In genomic region chr16:12611916-12612597, GRCh38 we compare ENCODE assay signal across 18 cellular contexts.
DNase-seq lines count a peak whose midpoint lies in the region; ATAC-seq, FAIRE-seq and TF ChIP-seq lines count a peak whose summit lies in the region.
"Had no signal": no experiment of that assay in that cellular context is flagged by ENCODE, and none has a peak within 500 bp of the region (broad histone marks: within the 10 kb centered on the region; RNA-seq: fewer than 3 reads in every experiment).

No MANE protein-coding gene starts in this region.

- TF ChIP-seq EP300 in A549 (IDR thresholded peaks at IDR 0.05), result no peak
- TF ChIP-seq EP300 in HepG2 (IDR thresholded peaks at IDR 0.05; ENCODE audit: low read depth in 2 of 2, low read length in 2 of 2), result no peak
- TF ChIP-seq EP300 in HepG2 (CRISPR knock-in tag; IDR thresholded peaks at IDR 0.05; ENCODE audit: borderline replicate concordance), result no peak

- H3K27ac ChIP-seq in A549 (peak overlapping the region; percentile 93 to 95), HepG2 (ENCODE audit: extremely low read length, insufficient read depth, low read length) (peak overlapping the region; percentile 97), esophagus squamous epithelium (no peak overlapping the region), coronary artery (no peak overlapping the region)

- DNase-seq in A549 (ENCODE audit: low read depth in 1 of 2, low spot score in 1 of 2) (no peak), Calu3 (no peak), SW480 (ENCODE audit: low spot score) (peak; percentile 26), HepG2 (ENCODE audit: low spot score) (no peak), esophagus squamous epithelium (lab: John Stamatoyannopoulos, UW) (no peak), T-helper 2 cell (no peak), coronary artery (ENCODE audit: low spot score) (no peak)
- DNase-seq: BE2C; CD4-positive, alpha-beta T cell; KG1; NCI-H1048; NCI-H146; NCI-H2081; NCI-H510A treated with DMSO at 0.1 percent for 48 hours had no signal

- TF ChIP-seq POLR2A in A549 (IDR thresholded peaks at IDR 0.05; ENCODE audit: low read length) (no peak), HepG2 (IDR thresholded peaks at IDR 0.05; ENCODE audit: insufficient read depth in 1 of 2, low read depth in 2 of 2, low read length in 2 of 2) (no peak), esophagus squamous epithelium (IDR thresholded peaks at IDR 0.05) (no peak)

- H3K4me1 ChIP-seq in A549 (peaks cover 39% of the 10 kb centered on the region), HepG2 (ENCODE audit: insufficient read depth, low read length) (peaks cover 79% of the 10 kb centered on the region), esophagus squamous epithelium (no peaks in the 10 kb centered on the region)
- H3K4me1 ChIP-seq: BE2C had no signal

- H3K27me3 Mint-ChIP-seq in Calu3 (ENCODE audit: unreplicated experiment), result no peaks in the 10 kb centered on the region
- H3K27me3 Mint-ChIP-seq: CD4-positive, alpha-beta T cell had no signal

- CTCF ChIA-PET in A549 (lab: Yijun Ruan, JAX), result interaction anchor here (2.1 kb wide), 1 partner anchor 39 kb away, joined by 6 read pairs; no protein-coding TSS in a partner anchor
- CTCF ChIA-PET in Calu3 (lab: Charles Lee), result interaction anchor here (0.8 to 1.1 kb wide), 3 partner anchors 12 to 14 kb away, joined by 3 to 5 read pairs (median 3); no protein-coding TSS in a partner anchor
- CTCF ChIA-PET in HepG2 (lab: Yijun Ruan, JAX; ENCODE audit: low intra/inter-chr PET ratio, low total read pairs), result no interaction called here

- no peak overlapping the region for H3K4me3 ChIP-seq in A549
- H3K4me3 ChIP-seq in HepG2 (replicated peaks in 1 of 3; ENCODE audit: insufficient read depth in 1 of 3, low read depth in 2 of 3, low read length in 3 of 3), result peak overlapping the region in 1 of 3 experiments; percentile 14; a peak in 1 of 6 replicates
- no peak overlapping the region for H3K4me3 ChIP-seq in esophagus squamous epithelium
- no peak overlapping the region for H3K4me3 ChIP-seq in coronary artery
- H3K4me3 ChIP-seq: GM23338 had no signal

- no peaks in the 10 kb centered on the region for H3K9me3 Mint-ChIP-seq in Calu3 (ENCODE audit: low read depth, unreplicated experiment)

- TF ChIP-seq RAD21 in A549 (conservative IDR thresholded peaks at IDR 0.05 in 1 of 2, IDR thresholded peaks at IDR 0.05 in 1 of 2) (no peak), HepG2 (CRISPR knock-in tag; IDR thresholded peaks at IDR 0.05) (no peak; the same call in 1 of the 2 replicates)

- H3K4me2 ChIP-seq in A549, result peak overlapping the region; percentile 74
- peak overlapping the region; percentile 68 for H3K4me2 ChIP-seq in HepG2 (ENCODE audit: low read depth, low read length)
- H3K4me2 ChIP-seq: GM23338 had no signal

- no peak overlapping the region for H2AFZ ChIP-seq in HepG2 (ENCODE audit: low read length)

- no peak for TF ChIP-seq CTCF in A549 (IDR thresholded peaks at IDR 0.05)
- no peak for TF ChIP-seq CTCF in Calu3 (IDR thresholded peaks at IDR 0.05; ENCODE audit: unreplicated experiment)
- TF ChIP-seq CTCF in HepG2 (CRISPR knock-in tag; IDR thresholded peaks at IDR 0.05), result no peak
- TF ChIP-seq CTCF in esophagus squamous epithelium (IDR thresholded peaks at IDR 0.05), result no peak
- no peak for TF ChIP-seq CTCF in coronary artery (IDR thresholded peaks at IDR 0.05)

- peaks cover 16% of the 10 kb centered on the region for H3K36me3 Mint-ChIP-seq in Calu3 (ENCODE audit: insufficient read depth, unreplicated experiment)

- H3K36me3 ChIP-seq in HepG2 (replicated peaks in 1 of 2; ENCODE audit: control insufficient read depth in 1 of 2, insufficient read depth in 2 of 2, low read length in 2 of 2) (no peaks in the 10 kb centered on the region), esophagus squamous epithelium (no peaks in the 10 kb centered on the region)
- H3K36me3 ChIP-seq: BE2C had no signal

- H3K27ac Mint-ChIP-seq in Calu3 (ENCODE audit: unreplicated experiment), result peak overlapping the region; percentile 97
- H3K27ac Mint-ChIP-seq: CD4-positive, alpha-beta T cell; GM23338 had no signal

- FAIRE-seq in A549 (lab: Jason Lieb, UNC), result no peak
- FAIRE-seq in HepG2 (lab: Jason Lieb, UNC), result no peak
- FAIRE-seq: GM12892 had no signal

- in situ Hi-C loops in HepG2 (cut with HindIII; ENCODE audit: extremely low pct_ligation_motif_present, low pct_unique_long_range_greater_than_20kb), result no loop called here

- no peak; a peak in 1 of 6 replicates for ATAC-seq in A549
- no peak for ATAC-seq in HepG2
- no peak for ATAC-seq in HG03045 (IDR thresholded peaks at IDR 0.05; ENCODE audit: unreplicated experiment)
- ATAC-seq: GM23338, Right ventricle myocardium inferior had no signal

- peak overlapping the region; percentile 74 for H3K9ac ChIP-seq in HepG2 (ENCODE audit: insufficient read depth, low read depth, low read length)

- intact Hi-C loops in Calu3 (cut with micrococcal nuclease; ENCODE audit: unreplicated experiment), result no loop called here
- intact Hi-C loops in HepG2 (cut with micrococcal nuclease; ENCODE audit: unreplicated experiment), result no loop called here
- intact Hi-C loops in esophagus squamous epithelium (cut with DNase I), result no loop called here

- H4K20me1 ChIP-seq in HepG2 (ENCODE audit: insufficient read depth, low read length), result no peaks in the 10 kb centered on the region

- peak overlapping the region; percentile 36 for H3K4me3 Mint-ChIP-seq in Calu3 (ENCODE audit: low read depth, unreplicated experiment)
- H3K4me3 Mint-ChIP-seq: CD4-positive, alpha-beta T cell; GM23338 had no signal

- H3K27me3 ChIP-seq in HepG2 (ENCODE audit: control insufficient read depth in 1 of 2, insufficient read depth in 2 of 2, low read length in 2 of 2) (no peaks in the 10 kb centered on the region), esophagus squamous epithelium (no peaks in the 10 kb centered on the region)
- H3K27me3 ChIP-seq: BE2C had no signal

- H3K9me3 ChIP-seq in A549, result no peaks in the 10 kb centered on the region
- H3K9me3 ChIP-seq in HepG2 (ENCODE audit: low read length), result no peaks in the 10 kb centered on the region
- H3K9me3 ChIP-seq in esophagus squamous epithelium, result no peaks in the 10 kb centered on the region
- H3K9me3 ChIP-seq: BE2C had no signal

- BruUV-seq in Calu3 (replicated peaks; lab: Mats Ljungman, UMichigan), result TSS peak; percentile 91
- BruUV-seq in HepG2 (replicated peaks; lab: Mats Ljungman, UMichigan), result no TSS peak

- POLR2A ChIA-PET in A549 (lab: Yijun Ruan, JAX), result no interaction called here
- POLR2A ChIA-PET in HepG2 (lab: Yijun Ruan, JAX), result interaction anchor here (1.0 to 6.3 kb wide), 20 partner anchors 8 to 203 kb away, joined by 3 to 162 read pairs (median 8); partner anchors contain the start of gene CPPED1

- 78% methylated on average over 10 of the region's 10 CpGs for WGBS in A549 (ENCODE audit: missing lambda C conversion rate)
- WGBS in HepG2 (ENCODE audit: low lambda C conversion rate), result 90% methylated on average over 10 of the region's 10 CpGs
- WGBS in esophagus squamous epithelium, 2 donors, result 86 to 87% methylated on average over 10 of the region's 10 CpGs

- peaks cover 50% of the 10 kb centered on the region for H3K4me1 Mint-ChIP-seq in Calu3 (ENCODE audit: low read depth, unreplicated experiment)

- no peaks in the 10 kb centered on the region for H3K79me2 ChIP-seq in HepG2 (ENCODE audit: insufficient read depth, low read length)

TF ChIP-seq in A549, 52 proteins besides CTCF, POLR2A, EP300 and RAD21 (continues in another document):
- TF ChIP-seq BCL3 (IDR thresholded peaks at IDR 0.05) (no peak), HOXB5 (CRISPR knock-in tag; IDR thresholded peaks at IDR 0.05) (no peak), CBX8 (IDR thresholded peaks at IDR 0.05) (no peak), MAFK (IDR thresholded peaks at IDR 0.05; ENCODE audit: partially characterized antibody) (no peak), JUNB (IDR thresholded peaks at IDR 0.05) (no peak), CHD4 (IDR thresholded peaks at IDR 0.05; ENCODE audit: borderline replicate concordance) (no peak), PHF8 (IDR thresholded peaks at IDR 0.05; ENCODE audit: borderline replicate concordance, low read depth) (no peak), RARB (CRISPR knock-in tag; IDR thresholded peaks at IDR 0.05) (no peak), MYC (IDR thresholded peaks at IDR 0.05; ENCODE audit: borderline replicate concordance, low read length) (no peak)

TF ChIP-seq in HepG2, 621 proteins besides CTCF, POLR2A, EP300 and RAD21 (continues in another document):
- TF ChIP-seq ZFP41 (CRISPR knock-in tag; IDR thresholded peaks at IDR 0.05; ENCODE audit: borderline replicate concordance) (no peak), ZC3H13 (CRISPR knock-in tag; IDR thresholded peaks at IDR 0.05) (no peak), RBFOX2 (IDR thresholded peaks at IDR 0.05; ENCODE audit: low read depth, low read length) (peak; percentile 72), ZNF138 (CRISPR knock-in tag; IDR thresholded peaks at IDR 0.05; ENCODE audit: low read depth) (no peak), BATF2 (CRISPR knock-in tag; IDR thresholded peaks at IDR 0.05) (no peak), MTF2 (CRISPR knock-in tag; IDR thresholded peaks at IDR 0.05; ENCODE audit: borderline replicate concordance) (peak; percentile 73; the same call in 1 of the 2 replicates), ZNF580 (CRISPR knock-in tag; IDR thresholded peaks at IDR 0.05; ENCODE audit: borderline replicate concordance, low read depth) (no peak)
- TF ChIP-seq, protein P1, sequence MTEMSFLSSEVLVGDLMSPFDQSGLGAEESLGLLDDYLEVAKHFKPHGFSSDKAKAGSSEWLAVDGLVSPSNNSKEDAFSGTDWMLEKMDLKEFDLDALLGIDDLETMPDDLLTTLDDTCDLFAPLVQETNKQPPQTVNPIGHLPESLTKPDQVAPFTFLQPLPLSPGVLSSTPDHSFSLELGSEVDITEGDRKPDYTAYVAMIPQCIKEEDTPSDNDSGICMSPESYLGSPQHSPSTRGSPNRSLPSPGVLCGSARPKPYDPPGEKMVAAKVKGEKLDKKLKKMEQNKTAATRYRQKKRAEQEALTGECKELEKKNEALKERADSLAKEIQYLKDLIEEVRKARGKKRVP (CRISPR knock-in tag; IDR thresholded peaks at IDR 0.05), result no peak

Comparison
In these comparisons a context has a peak if more than half of its experiments do, and no peak if none do; other contexts are left out.
1. H3K27ac ChIP-seq: peak in A549 (2 of 2) and HepG2 (single experiment); none in esophagus squamous epithelium (0 of 4) and coronary artery (0 of 2).